In genomic region chr17:7846765-7847661, GRCh38 we compare ENCODE assay signal across 14 cellular contexts. TPM values are rescaled to one million over a fixed set of nuclear protein-coding genes. Genes with fewer than 3 reads are reported as not detected.
DNase-seq lines count a peak whose midpoint lies in the region; ATAC-seq and TF ChIP-seq lines count a peak whose summit lies in the region.
"Had no signal": no experiment of that assay in that cellular context is flagged by ENCODE, and none has a peak within 500 bp of the region (broad histone marks: within the 10 kb centered on the region; RNA-seq: fewer than 3 reads in every experiment).

No MANE protein-coding gene starts in this region.

- no peak for TF ChIP-seq RAD21 in SK-N-SH (IDR thresholded peaks at IDR 0.05; ENCODE audit: low read length)

- no peak overlapping the region for H3K27ac Mint-ChIP-seq in activated B cell treated with CpG ODN at 0.5 μM for 24 hours
- peak overlapping the region; percentile 98 for H3K27ac Mint-ChIP-seq in dendritic cell treated with granulocyte-macrophage colony-stimulating factor and Interleukin-4, amounts not matched to agents 40 ng/mL and 50 ng/mL, for 4 days

- H3K27me3 ChIP-seq in ovary: no peaks in the 10 kb centered on the region
- no peaks in the 10 kb centered on the region for H3K27me3 ChIP-seq in SK-N-SH (ENCODE audit: insufficient read depth)
- H3K27me3 ChIP-seq: ascending aorta, heart right ventricle had no signal

- no peak for ATAC-seq in activated B cell treated with CpG ODN at 0.5 μM for 24 hours (ENCODE audit: low read depth)
- ATAC-seq: heart right ventricle had no signal

- no peak overlapping the region for H3K9ac ChIP-seq in SK-N-SH

- H3K9me3 ChIP-seq in ovary (no peaks in the 10 kb centered on the region), SK-N-SH (no peaks in the 10 kb centered on the region)
- H3K9me3 ChIP-seq: ascending aorta, Caco-2, heart right ventricle, prostate gland had no signal

- H3F3A ChIP-seq in SK-N-SH (replicated peaks; ENCODE audit: insufficient read depth): peaks cover 33% of the 10 kb centered on the region

- WGBS in ovary, 3 donors: 69 to 77% (median 77%) methylated on average over 33 to 34 of the region's 34 CpGs
- 92% methylated on average over 16 of the region's 34 CpGs for WGBS in SK-N-SH (ENCODE audit: low lambda C conversion rate)

- peak; percentile 43 for DNase-seq in activated CD8-positive, alpha-beta memory T cell treated with anti-CD3 and anti-CD28 coated beads, Interleukin-2, amount 50 U/mL, for 4 hours
- DNase-seq in activated CD8-positive, alpha-beta memory T cell treated with anti-CD3 and anti-CD28 coated beads, Interleukin-2, amount 50 U/mL, for 48 hours: no peak
- no peak for DNase-seq in activated B cell treated with CpG ODN at 0.5 μM for 24 hours
- peak in 4 of 5 donors; percentile 49 to 56 (median 51) for DNase-seq in ovary
- no peak for DNase-seq in C1 segment of cervical spinal cord (lab: John Stamatoyannopoulos, UW)
- DNase-seq in SK-N-SH: no peak
- DNase-seq in NCI-H524 treated with DMSO at 0.1 percent for 48 hours (lab: John Stamatoyannopoulos, UW): no peak
- DNase-seq: Caco-2, dermis blood vessel endothelial cell, heart right ventricle, kidney glomerular epithelial cell had no signal

- CTCF ChIA-PET in activated B cell treated with CpG ODN at 0.5 μM for 24 hours (lab: Charles Lee): interaction anchor here (2.8 kb wide), 1 partner anchor 12 kb away, joined by 23 read pairs; no protein-coding TSS in a partner anchor
- CTCF ChIA-PET in SK-N-SH (lab: Yijun Ruan, JAX): interaction anchor here (0.6 to 5.7 kb wide), 3 partner anchors 13 to 271 kb away, joined by 3 to 58 read pairs (median 19); partner anchors contain the start of gene KDM6B

- H2AFZ ChIP-seq in SK-N-SH (ENCODE audit: low read depth): no peak overlapping the region

- H3K4me1 Mint-ChIP-seq in activated B cell treated with CpG ODN at 0.5 μM for 24 hours: peaks cover 54% of the 10 kb centered on the region
- H3K4me1 Mint-ChIP-seq in dendritic cell treated with granulocyte-macrophage colony-stimulating factor and Interleukin-4, amounts not matched to agents 40 ng/mL and 50 ng/mL, for 4 days (ENCODE audit: low read depth): peaks cover 69% of the 10 kb centered on the region

- H3K79me2 ChIP-seq in SK-N-SH (ENCODE audit: insufficient read depth): peaks cover 30% of the 10 kb centered on the region

- H3K9me3 Mint-ChIP-seq in activated B cell treated with CpG ODN at 0.5 μM for 24 hours: no peaks in the 10 kb centered on the region
- no peaks in the 10 kb centered on the region for H3K9me3 Mint-ChIP-seq in dendritic cell treated with granulocyte-macrophage colony-stimulating factor and Interleukin-4, amounts not matched to agents 40 ng/mL and 50 ng/mL, for 4 days

- H3K27me3 Mint-ChIP-seq in activated B cell treated with CpG ODN at 0.5 μM for 24 hours: no peaks in the 10 kb centered on the region
- no peaks in the 10 kb centered on the region for H3K27me3 Mint-ChIP-seq in dendritic cell treated with granulocyte-macrophage colony-stimulating factor and Interleukin-4, amounts not matched to agents 40 ng/mL and 50 ng/mL, for 4 days

- TF ChIP-seq CTCF in activated B cell treated with CpG ODN at 0.5 μM for 24 hours (IDR thresholded peaks at IDR 0.05): no peak
- no peak for TF ChIP-seq CTCF in ovary (IDR thresholded peaks at IDR 0.05)
- no peak for TF ChIP-seq CTCF in SK-N-SH (IDR thresholded peaks at IDR 0.05)

- POLR2A ChIA-PET in activated B cell treated with CpG ODN at 0.5 μM for 24 hours (lab: Charles Lee): interaction anchor here (0.7 to 5.1 kb wide), 2 partner anchors 9 to 121 kb away, joined by 6 to 98 read pairs; partner anchors contain the start of genes CYB5D1, NAA38 and TMEM88
- POLR2A ChIA-PET in SK-N-SH (lab: Yijun Ruan, JAX): interaction anchor here (0.6 kb wide), 1 partner anchor 24 kb away, joined by 3 read pairs; no protein-coding TSS in a partner anchor

- H3K4me3 ChIP-seq in ovary (no peak overlapping the region), SK-N-SH (ENCODE audit: low read depth in 2 of 2, low read length in 1 of 2) (no peak overlapping the region)
- H3K4me3 ChIP-seq: ascending aorta, heart right ventricle, prostate gland had no signal

- intact Hi-C loops in activated B cell treated with CpG ODN at 0.5 μM for 24 hours (cut with micrococcal nuclease) (no loop called here), ovary (cut with DNase I) (loop anchor here in 1 of 4 donors (10.0 kb wide), 1 partner anchor 308 kb away; the partner anchor contains the start of gene PER1)
- intact Hi-C loops in dendritic cell treated with granulocyte-macrophage colony-stimulating factor and Interleukin-4, amounts not matched to agents 40 ng/mL and 50 ng/mL, for 4 days (cut with micrococcal nuclease): loop anchor here (10.0 kb wide), 1 partner anchor 308 kb away; the partner anchor contains the start of gene PER1

- H3K4me1 ChIP-seq in ovary (ENCODE audit: insufficient read depth) (peaks cover 7% of the 10 kb centered on the region), SK-N-SH (ENCODE audit: control insufficient read depth in 1 of 2, insufficient read depth in 2 of 2, low read depth in 1 of 2, low read length in 1 of 2) (peaks cover 8 to 21% of the 10 kb centered on the region in 2 experiments; a peak in 2 of 4 replicates)
- H3K4me1 ChIP-seq: Caco-2 had no signal

- H4K20me1 ChIP-seq in SK-N-SH (ENCODE audit: insufficient read depth): peaks cover 41% of the 10 kb centered on the region

- H3K9me2 ChIP-seq in SK-N-SH: no peaks in the 10 kb centered on the region

- no peak overlapping the region for H3K4me2 ChIP-seq in SK-N-SH

- no peak for TF ChIP-seq EP300 in ovary (IDR thresholded peaks at IDR 0.05)
- no peak for TF ChIP-seq EP300 in SK-N-SH (IDR thresholded peaks at IDR 0.05; ENCODE audit: borderline replicate concordance in 1 of 2, low read depth in 1 of 2, low read length in 1 of 2)

- no peaks in the 10 kb centered on the region for H3K36me3 ChIP-seq in ovary
- peaks cover 25 to 52% of the 10 kb centered on the region in 2 experiments for H3K36me3 ChIP-seq in SK-N-SH (replicated peaks in 1 of 2; ENCODE audit: control insufficient read depth in 1 of 2, insufficient read depth in 2 of 2, low read length in 1 of 2)

- H3K4me3 Mint-ChIP-seq in activated B cell treated with CpG ODN at 0.5 μM for 24 hours: peak overlapping the region; percentile 98
- H3K4me3 Mint-ChIP-seq in dendritic cell treated with granulocyte-macrophage colony-stimulating factor and Interleukin-4, amounts not matched to agents 40 ng/mL and 50 ng/mL, for 4 days: no peak overlapping the region

- TF ChIP-seq POLR2A in ovary (IDR thresholded peaks at IDR 0.05): no peak

- H3K36me3 Mint-ChIP-seq in activated B cell treated with CpG ODN at 0.5 μM for 24 hours (ENCODE audit: low read depth): peaks cover 73% of the 10 kb centered on the region
- H3K36me3 Mint-ChIP-seq in dendritic cell treated with granulocyte-macrophage colony-stimulating factor and Interleukin-4, amounts not matched to agents 40 ng/mL and 50 ng/mL, for 4 days (ENCODE audit: low read depth): peaks cover 25% of the 10 kb centered on the region

- H3K27ac ChIP-seq in ovary (no peak overlapping the region), SK-N-SH (ENCODE audit: low read depth in 2 of 2, low read length in 1 of 2) (no peak overlapping the region)
- H3K27ac ChIP-seq: heart right ventricle, prostate gland had no signal

TF ChIP-seq in SK-N-SH, 30 proteins besides CTCF, POLR2A, EP300 and RAD21 (continues in another document):
- TF ChIP-seq EZH2phosphoT487 (IDR thresholded peaks at IDR 0.05; ENCODE audit: borderline replicate concordance, low read depth): no peak
- no peak for TF ChIP-seq MEF2A (IDR thresholded peaks at IDR 0.05; ENCODE audit: borderline replicate concordance, low read depth)
- no peak for TF ChIP-seq POLR2AphosphoS5 (IDR thresholded peaks at IDR 0.05; ENCODE audit: low read depth, low read length)
- TF ChIP-seq SMC3 (IDR thresholded peaks at IDR 0.05; ENCODE audit: low read depth, low read length): no peak
- TF ChIP-seq YY1 (IDR thresholded peaks at IDR 0.05; ENCODE audit: low read depth): no peak
- TF ChIP-seq GABPA (IDR thresholded peaks at IDR 0.05; ENCODE audit: low read depth): no peak

RNA-seq across cellular contexts. Expression of gene TMEM88, which starts 7.9 kb away (rescaled TPM):
- total RNA-seq in activated B cell treated with CpG ODN at 0.5 μM for 24 hours (3.2 and 7.1 TPM in 2 replicates), ovary (10 to 100 TPM in 3 of 7 donors, 1 to 10 TPM in 4; 2.1 to 11.9 (median 8.2) TPM)
- polyA plus RNA-seq in ovary (10 to 100 TPM in 1 of 2 donors, 1 to 10 TPM in 1; 5.5 to 17.8 TPM), SK-N-SH (2012; rRNA removed) (0.83 and 1.2 TPM in 2 replicates)
- 0.18 and 0.53 TPM in 2 replicates for polyA plus RNA-seq in SK-N-SH (2012; cell fraction: cytosol; rRNA removed)
- polyA plus RNA-seq in SK-N-SH (2012; cell fraction: nucleus; rRNA removed): 10.9 and 14.0 TPM in 2 replicates

RNA-seq across cellular contexts. Expression of gene NAA38, which starts 10.3 kb away (rescaled TPM):
- 36.0 and 47.9 TPM in 2 replicates for total RNA-seq in activated B cell treated with CpG ODN at 0.5 μM for 24 hours
- 10 to 100 TPM; 46.4 to 82.8 (median 54.6) TPM for total RNA-seq in ovary
- polyA plus RNA-seq in ovary: 10 to 100 TPM in 1 of 2 donors, 1 to 10 TPM in 1; 4.6 to 59.1 TPM
- polyA plus RNA-seq in SK-N-SH (2012; rRNA removed): 133 and 202 TPM in 2 replicates
- 105 and 121 TPM in 2 replicates for polyA plus RNA-seq in SK-N-SH (2012; cell fraction: cytosol; rRNA removed)
- polyA plus RNA-seq in SK-N-SH (2012; cell fraction: nucleus; rRNA removed): 74.0 and 122 TPM in 2 replicates

RNA-seq across cellular contexts. Expression of gene CYB5D1, which starts 10.8 kb away (rescaled TPM):
- total RNA-seq in activated B cell treated with CpG ODN at 0.5 μM for 24 hours (5.4 and 6.1 TPM in 2 replicates), ovary (10 to 100 TPM in 6 of 7 donors, 1 to 10 TPM in 1; 7.0 to 18.8 (median 16.1) TPM)
- polyA plus RNA-seq in ovary (10 to 100 TPM; 10.8 to 22.2 TPM), SK-N-SH (2012; rRNA removed) (8.8 and 9.8 TPM in 2 replicates)
- polyA plus RNA-seq in SK-N-SH (2012; cell fraction: cytosol; rRNA removed): 8.5 and 9.4 TPM in 2 replicates
- 11.6 and 16.8 TPM in 2 replicates for polyA plus RNA-seq in SK-N-SH (2012; cell fraction: nucleus; rRNA removed)

RNA-seq across cellular contexts. Expression of gene KDM6B, which starts 13.0 kb away (rescaled TPM):
- 70.8 and 72.5 TPM in 2 replicates for total RNA-seq in activated B cell treated with CpG ODN at 0.5 μM for 24 hours
- 10 to 100 TPM; 13.7 to 80.8 (median 71.9) TPM for total RNA-seq in ovary
- 10 to 100 TPM in 1 of 2 donors, 1 to 10 TPM in 1; 9.1 to 36.9 TPM for polyA plus RNA-seq in ovary
- polyA plus RNA-seq in SK-N-SH (2012; rRNA removed): 1.4 and 2.6 TPM in 2 replicates
- 1.5 and 2.1 TPM in 2 replicates for polyA plus RNA-seq in SK-N-SH (2012; cell fraction: cytosol; rRNA removed)
- 12.6 and 12.7 TPM in 2 replicates for polyA plus RNA-seq in SK-N-SH (2012; cell fraction: nucleus; rRNA removed)

RNA-seq across cellular contexts. Expression of gene CHD3, which starts 41.6 kb away (rescaled TPM):
- total RNA-seq in activated B cell treated with CpG ODN at 0.5 μM for 24 hours (103 and 109 TPM in 2 replicates), ovary (100 to 1,000 TPM in 4 of 7 donors, 10 to 100 TPM in 3; 65.7 to 145 (median 114) TPM)
- polyA plus RNA-seq in ovary (100 to 1,000 TPM in 1 of 2 donors, 10 to 100 TPM in 1; 87.2 to 100 TPM), SK-N-SH (2012; rRNA removed) (55.2 and 56.2 TPM in 2 replicates)
- 26.4 and 34.7 TPM in 2 replicates for polyA plus RNA-seq in SK-N-SH (2012; cell fraction: cytosol; rRNA removed)
- 200 and 219 TPM in 2 replicates for polyA plus RNA-seq in SK-N-SH (2012; cell fraction: nucleus; rRNA removed)

Comparison
In these comparisons a context has a peak if more than half of its experiments do, and no peak if none do; other contexts are left out.
1. DNase-seq: peak in activated CD8-positive, alpha-beta memory T cell treated with anti-CD3 and anti-CD28 coated beads, Interleukin-2, amount 50 U/mL, for 4 hours (single experiment) and ovary (4 of 5); none in activated CD8-positive, alpha-beta memory T cell treated with anti-CD3 and anti-CD28 coated beads, Interleukin-2, amount 50 U/mL, for 48 hours (single experiment), activated B cell treated with CpG ODN at 0.5 μM for 24 hours (single experiment), C1 segment of cervical spinal cord (0 of 14), SK-N-SH (single experiment) and NCI-H524 treated with DMSO at 0.1 percent for 48 hours (single experiment).